Comparison of ENCODE assay signal across 1 cellular context in the genomic region with DNA sequence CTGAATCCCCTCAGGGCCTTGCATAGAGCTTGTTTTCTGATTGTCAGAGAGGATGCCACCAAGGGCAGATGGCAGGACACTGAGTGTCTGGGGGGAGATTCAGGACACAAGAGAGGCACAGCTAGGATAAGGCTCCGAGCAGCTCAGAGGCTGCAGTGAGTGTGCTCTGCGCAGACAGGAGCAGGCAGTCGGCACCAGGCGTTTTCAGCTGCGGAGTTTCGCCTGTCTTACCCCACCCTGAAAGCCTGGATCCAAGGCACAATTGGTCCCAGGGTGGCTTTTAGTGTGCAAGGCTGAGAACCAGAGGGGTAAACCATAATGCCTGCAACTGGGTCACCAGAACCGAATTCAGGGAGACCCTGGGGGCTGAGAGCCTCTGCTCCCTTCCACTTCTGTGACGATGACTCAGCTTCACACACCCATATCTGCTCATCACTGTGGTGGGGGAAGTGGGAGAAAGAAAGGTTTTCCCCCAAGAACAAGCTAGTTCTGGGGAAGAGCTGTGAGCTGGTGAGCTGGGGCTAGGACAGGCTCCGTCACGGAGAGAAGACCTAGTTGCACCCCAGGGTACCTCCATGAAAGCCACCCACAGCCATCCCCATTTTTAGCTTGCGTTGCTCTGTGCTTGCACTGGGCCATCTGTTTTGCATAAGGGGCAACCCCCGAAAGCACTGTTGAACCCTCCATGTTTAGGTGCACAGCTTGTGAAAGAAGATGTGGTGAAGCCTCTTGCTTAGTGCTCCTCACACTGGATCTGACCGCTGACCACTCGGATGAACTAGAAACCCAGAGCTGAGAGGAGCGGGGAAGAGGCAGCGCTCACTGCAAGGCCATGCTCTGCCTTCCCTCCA.
A peak's percentile ranks its signal among the peaks of the same experiment; 100 is the strongest.
TF ChIP-seq lines count a peak whose summit lies in the region.

No MANE protein-coding gene starts in this region.

TF ChIP-seq in GM12878, 131 proteins besides CTCF, POLR2A, EP300 and RAD21 (continued from another document):
- TF ChIP-seq, protein P1, sequence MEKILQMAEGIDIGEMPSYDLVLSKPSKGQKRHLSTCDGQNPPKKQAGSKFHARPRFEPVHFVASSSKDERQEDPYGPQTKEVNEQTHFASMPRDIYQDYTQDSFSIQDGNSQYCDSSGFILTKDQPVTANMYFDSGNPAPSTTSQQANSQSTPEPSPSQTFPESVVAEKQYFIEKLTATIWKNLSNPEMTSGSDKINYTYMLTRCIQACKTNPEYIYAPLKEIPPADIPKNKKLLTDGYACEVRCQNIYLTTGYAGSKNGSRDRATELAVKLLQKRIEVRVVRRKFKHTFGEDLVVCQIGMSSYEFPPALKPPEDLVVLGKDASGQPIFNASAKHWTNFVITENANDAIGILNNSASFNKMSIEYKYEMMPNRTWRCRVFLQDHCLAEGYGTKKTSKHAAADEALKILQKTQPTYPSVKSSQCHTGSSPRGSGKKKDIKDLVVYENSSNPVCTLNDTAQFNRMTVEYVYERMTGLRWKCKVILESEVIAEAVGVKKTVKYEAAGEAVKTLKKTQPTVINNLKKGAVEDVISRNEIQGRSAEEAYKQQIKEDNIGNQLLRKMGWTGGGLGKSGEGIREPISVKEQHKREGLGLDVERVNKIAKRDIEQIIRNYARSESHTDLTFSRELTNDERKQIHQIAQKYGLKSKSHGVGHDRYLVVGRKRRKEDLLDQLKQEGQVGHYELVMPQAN (conservative IDR thresholded peaks at IDR 0.05) = no peak
- 0 out of 2 replicates have a peak, but pooled peaks have one; percentile 40 for TF ChIP-seq DPF2 (IDR thresholded peaks at IDR 0.05)
- TF ChIP-seq, protein P2, sequence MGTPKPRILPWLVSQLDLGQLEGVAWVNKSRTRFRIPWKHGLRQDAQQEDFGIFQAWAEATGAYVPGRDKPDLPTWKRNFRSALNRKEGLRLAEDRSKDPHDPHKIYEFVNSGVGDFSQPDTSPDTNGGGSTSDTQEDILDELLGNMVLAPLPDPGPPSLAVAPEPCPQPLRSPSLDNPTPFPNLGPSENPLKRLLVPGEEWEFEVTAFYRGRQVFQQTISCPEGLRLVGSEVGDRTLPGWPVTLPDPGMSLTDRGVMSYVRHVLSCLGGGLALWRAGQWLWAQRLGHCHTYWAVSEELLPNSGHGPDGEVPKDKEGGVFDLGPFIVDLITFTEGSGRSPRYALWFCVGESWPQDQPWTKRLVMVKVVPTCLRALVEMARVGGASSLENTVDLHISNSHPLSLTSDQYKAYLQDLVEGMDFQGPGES (IDR thresholded peaks at IDR 0.05) = no peak
- TF ChIP-seq CEBPB (IDR thresholded peaks at IDR 0.05; ENCODE audit: borderline replicate concordance in 1 of 2, low read depth in 2 of 2, low read length in 2 of 2) = no peak
- TF ChIP-seq SREBF2 (IDR thresholded peaks at IDR 0.05; ENCODE audit: low read length) = no peak
- TF ChIP-seq BACH1 (IDR thresholded peaks at IDR 0.05; ENCODE audit: borderline replicate concordance) = no peak
- no peak for TF ChIP-seq SRF (IDR thresholded peaks at IDR 0.05; ENCODE audit: low read depth in 2 of 2, low read length in 2 of 2)
- TF ChIP-seq ZNF384 (IDR thresholded peaks at IDR 0.05; ENCODE audit: borderline replicate concordance, low read depth, low read length) = no peak
- no peak for TF ChIP-seq STAT1 (conservative IDR thresholded peaks at IDR 0.05)
- TF ChIP-seq NFIC (IDR thresholded peaks at IDR 0.05; ENCODE audit: low read depth, low read length) = no peak
- no peak for TF ChIP-seq GATAD2B (conservative IDR thresholded peaks at IDR 0.05; ENCODE audit: low read depth)
- TF ChIP-seq, protein P3, sequence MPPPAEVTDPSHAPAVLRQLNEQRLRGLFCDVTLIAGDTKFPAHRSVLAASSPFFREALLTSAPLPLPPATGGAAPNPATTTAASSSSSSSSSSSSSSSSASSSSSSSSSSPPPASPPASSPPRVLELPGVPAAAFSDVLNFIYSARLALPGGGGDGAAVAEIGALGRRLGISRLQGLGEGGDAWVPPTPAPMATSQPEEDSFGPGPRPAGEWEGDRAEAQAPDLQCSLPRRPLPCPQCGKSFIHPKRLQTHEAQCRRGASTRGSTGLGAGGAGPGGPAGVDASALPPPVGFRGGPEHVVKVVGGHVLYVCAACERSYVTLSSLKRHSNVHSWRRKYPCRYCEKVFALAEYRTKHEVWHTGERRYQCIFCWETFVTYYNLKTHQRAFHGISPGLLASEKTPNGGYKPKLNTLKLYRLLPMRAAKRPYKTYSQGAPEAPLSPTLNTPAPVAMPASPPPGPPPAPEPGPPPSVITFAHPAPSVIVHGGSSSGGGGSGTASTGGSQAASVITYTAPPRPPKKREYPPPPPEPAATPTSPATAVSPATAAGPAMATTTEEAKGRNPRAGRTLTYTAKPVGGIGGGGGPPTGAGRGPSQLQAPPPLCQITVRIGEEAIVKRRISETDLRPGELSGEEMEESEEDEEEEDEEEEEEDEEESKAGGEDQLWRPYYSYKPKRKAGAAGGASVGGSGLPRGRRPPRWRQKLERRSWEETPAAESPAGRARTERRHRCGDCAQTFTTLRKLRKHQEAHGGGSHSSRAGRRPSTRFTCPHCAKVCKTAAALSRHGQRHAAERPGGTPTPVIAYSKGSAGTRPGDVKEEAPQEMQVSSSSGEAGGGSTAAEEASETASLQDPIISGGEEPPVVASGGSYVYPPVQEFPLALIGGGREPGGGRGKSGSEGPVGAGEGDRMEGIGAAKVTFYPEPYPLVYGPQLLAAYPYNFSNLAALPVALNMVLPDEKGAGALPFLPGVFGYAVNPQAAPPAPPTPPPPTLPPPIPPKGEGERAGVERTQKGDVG (CRISPR knock-in tag; IDR thresholded peaks at IDR 0.05) = no peak
- no peak for TF ChIP-seq JUNB (IDR thresholded peaks at IDR 0.05)
- TF ChIP-seq JUND (IDR thresholded peaks at IDR 0.05; ENCODE audit: low read depth, low read length) = no peak
- TF ChIP-seq, protein P4, sequence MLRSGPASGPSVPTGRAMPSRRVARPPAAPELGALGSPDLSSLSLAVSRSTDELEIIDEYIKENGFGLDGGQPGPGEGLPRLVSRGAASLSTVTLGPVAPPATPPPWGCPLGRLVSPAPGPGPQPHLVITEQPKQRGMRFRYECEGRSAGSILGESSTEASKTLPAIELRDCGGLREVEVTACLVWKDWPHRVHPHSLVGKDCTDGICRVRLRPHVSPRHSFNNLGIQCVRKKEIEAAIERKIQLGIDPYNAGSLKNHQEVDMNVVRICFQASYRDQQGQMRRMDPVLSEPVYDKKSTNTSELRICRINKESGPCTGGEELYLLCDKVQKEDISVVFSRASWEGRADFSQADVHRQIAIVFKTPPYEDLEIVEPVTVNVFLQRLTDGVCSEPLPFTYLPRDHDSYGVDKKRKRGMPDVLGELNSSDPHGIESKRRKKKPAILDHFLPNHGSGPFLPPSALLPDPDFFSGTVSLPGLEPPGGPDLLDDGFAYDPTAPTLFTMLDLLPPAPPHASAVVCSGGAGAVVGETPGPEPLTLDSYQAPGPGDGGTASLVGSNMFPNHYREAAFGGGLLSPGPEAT (IDR thresholded peaks at IDR 0.05; ENCODE audit: low read depth) = no peak
- TF ChIP-seq MYB (IDR thresholded peaks at IDR 0.05; ENCODE audit: borderline replicate concordance, low read depth, low read length) = no peak
- peak; percentile 19; the same call in 1 of the 2 replicates for TF ChIP-seq IKZF1 (conservative IDR thresholded peaks at IDR 0.05)
- TF ChIP-seq POU2F2 (IDR thresholded peaks at IDR 0.05; ENCODE audit: borderline replicate concordance, low read depth, low read length) = peak; percentile 90; the same call in 2 of the 3 replicates
- peak; percentile 18; the same call in 1 of the 2 replicates for TF ChIP-seq YY1 (IDR thresholded peaks at IDR 0.05; ENCODE audit: low read depth, low read length)
- peak; percentile 52; the same call in 1 of the 2 replicates for TF ChIP-seq SPI1 (IDR thresholded peaks at IDR 0.05; ENCODE audit: borderline replicate concordance, insufficient read depth, low read depth, low read length)
- TF ChIP-seq, protein P5, sequence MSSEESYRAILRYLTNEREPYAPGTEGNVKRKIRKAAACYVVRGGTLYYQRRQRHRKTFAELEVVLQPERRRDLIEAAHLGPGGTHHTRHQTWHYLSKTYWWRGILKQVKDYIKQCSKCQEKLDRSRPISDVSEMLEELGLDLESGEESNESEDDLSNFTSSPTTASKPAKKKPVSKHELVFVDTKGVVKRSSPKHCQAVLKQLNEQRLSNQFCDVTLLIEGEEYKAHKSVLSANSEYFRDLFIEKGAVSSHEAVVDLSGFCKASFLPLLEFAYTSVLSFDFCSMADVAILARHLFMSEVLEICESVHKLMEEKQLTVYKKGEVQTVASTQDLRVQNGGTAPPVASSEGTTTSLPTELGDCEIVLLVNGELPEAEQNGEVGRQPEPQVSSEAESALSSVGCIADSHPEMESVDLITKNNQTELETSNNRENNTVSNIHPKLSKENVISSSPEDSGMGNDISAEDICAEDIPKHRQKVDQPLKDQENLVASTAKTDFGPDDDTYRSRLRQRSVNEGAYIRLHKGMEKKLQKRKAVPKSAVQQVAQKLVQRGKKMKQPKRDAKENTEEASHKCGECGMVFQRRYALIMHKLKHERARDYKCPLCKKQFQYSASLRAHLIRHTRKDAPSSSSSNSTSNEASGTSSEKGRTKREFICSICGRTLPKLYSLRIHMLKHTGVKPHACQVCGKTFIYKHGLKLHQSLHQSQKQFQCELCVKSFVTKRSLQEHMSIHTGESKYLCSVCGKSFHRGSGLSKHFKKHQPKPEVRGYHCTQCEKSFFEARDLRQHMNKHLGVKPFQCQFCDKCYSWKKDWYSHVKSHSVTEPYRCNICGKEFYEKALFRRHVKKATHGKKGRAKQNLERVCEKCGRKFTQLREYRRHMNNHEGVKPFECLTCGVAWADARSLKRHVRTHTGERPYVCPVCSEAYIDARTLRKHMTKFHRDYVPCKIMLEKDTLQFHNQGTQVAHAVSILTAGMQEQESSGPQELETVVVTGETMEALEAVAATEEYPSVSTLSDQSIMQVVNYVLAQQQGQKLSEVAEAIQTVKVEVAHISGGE (CRISPR knock-in tag; IDR thresholded peaks at IDR 0.05) = no peak
